ENCODE assay signal across 9 cellular contexts in the genomic region with DNA sequence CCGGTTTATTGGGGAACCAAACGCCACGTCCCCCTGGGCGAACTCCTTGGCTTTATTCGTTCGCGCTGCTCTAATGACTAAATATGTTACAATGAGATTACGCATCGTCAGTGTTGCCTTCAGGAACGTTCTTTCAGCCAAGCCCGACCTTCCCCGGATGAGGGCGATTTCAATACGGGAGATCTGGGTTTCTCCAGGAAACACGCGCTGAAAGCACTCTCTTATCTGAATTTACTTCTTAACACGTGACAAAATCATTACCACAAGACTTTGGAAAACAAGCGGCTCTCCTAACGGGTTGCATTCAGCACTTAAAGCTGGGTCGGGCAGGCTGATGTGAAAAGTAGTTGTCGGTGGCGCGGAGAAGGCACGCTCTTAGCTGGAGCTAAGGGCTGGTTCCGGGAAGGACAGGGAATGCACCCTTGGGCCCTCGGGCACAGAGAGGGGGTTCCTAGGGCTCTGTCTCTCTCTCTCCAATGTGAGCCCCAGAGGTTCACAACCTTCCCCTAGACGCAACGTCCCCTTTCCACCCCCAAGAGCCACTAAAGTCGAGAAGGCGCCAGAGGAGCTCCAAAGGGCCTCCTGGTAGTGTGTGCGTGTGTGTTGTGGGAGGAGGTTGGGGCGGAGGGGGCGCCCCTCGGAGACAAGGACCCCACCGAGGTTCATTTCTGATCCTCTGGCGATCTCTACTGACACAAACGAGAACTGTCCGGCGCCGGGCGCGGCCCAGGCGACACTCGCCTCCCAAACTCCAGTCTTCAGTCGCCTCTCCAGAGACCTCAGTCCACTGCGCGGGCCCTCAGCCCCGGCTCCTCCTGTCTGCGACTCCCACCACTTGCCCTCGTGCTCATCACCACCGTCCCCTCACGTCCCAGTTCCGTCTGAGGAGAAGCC. TPM values are rescaled to one million over a fixed set of nuclear protein-coding genes. Genes with fewer than 3 reads are reported as not detected.
DNase-seq lines count a peak whose midpoint lies in the region; ATAC-seq and TF ChIP-seq lines count a peak whose summit lies in the region.
"Had no signal": no experiment of that assay in that cellular context is flagged by ENCODE, and none has a peak within 500 bp of the region (broad histone marks: within the 10 kb centered on the region; RNA-seq: fewer than 3 reads in every experiment).

No MANE protein-coding gene starts in this region.

- H3K9me3 ChIP-seq in A673 (ENCODE audit: low read depth, low read length, poor library complexity, severe bottlenecking) (no peaks in the 10 kb centered on the region), iPS-18c (ENCODE audit: control insufficient read depth, insufficient read depth, low read length) (peaks cover 5% of the 10 kb centered on the region)

- peaks cover 24% of the 10 kb centered on the region for H3K36me3 ChIP-seq in A673 (ENCODE audit: insufficient read depth, low read length, poor library complexity, severe bottlenecking)

- TF ChIP-seq CTCF in A673 (conservative IDR thresholded peaks at IDR 0.05; ENCODE audit: low read depth, low read length), result peak; percentile 56
- no peak for TF ChIP-seq CTCF in activated B cell treated with CpG ODN at 0.5 μM for 24 hours (IDR thresholded peaks at IDR 0.05)

- peaks cover 5% of the 10 kb centered on the region for H3K4me1 Mint-ChIP-seq in activated B cell treated with CpG ODN at 0.5 μM for 24 hours

- peaks cover 10% of the 10 kb centered on the region for H3K27me3 ChIP-seq in A673 (replicated peaks; ENCODE audit: insufficient read depth, low read depth, low read length, poor library complexity)

- H3K4me3 Mint-ChIP-seq in activated B cell treated with CpG ODN at 0.5 μM for 24 hours, result no peak overlapping the region

- H3K9me3 Mint-ChIP-seq in activated B cell treated with CpG ODN at 0.5 μM for 24 hours, result no peaks in the 10 kb centered on the region

- POLR2A ChIA-PET in A673 (lab: Charles Lee; ENCODE audit: low non-redundant PET) (interaction anchor here (0.6 kb wide), 1 partner anchor 1369 kb away, joined by 3 read pairs; no protein-coding TSS in a partner anchor), activated B cell treated with CpG ODN at 0.5 μM for 24 hours (lab: Charles Lee) (no interaction called here)

- peaks cover 79% of the 10 kb centered on the region for H3K27me3 Mint-ChIP-seq in activated B cell treated with CpG ODN at 0.5 μM for 24 hours

- intact Hi-C loops in A673 (cut with micrococcal nuclease; ENCODE audit: unreplicated experiment) (no loop called here), activated B cell treated with CpG ODN at 0.5 μM for 24 hours (cut with micrococcal nuclease) (no loop called here)

- DNase-seq in A673 (ENCODE audit: low spot score) (peak; percentile 79), ELR (ENCODE audit: low read depth) (peak; percentile 16), activated B cell treated with CpG ODN at 0.5 μM for 24 hours (no peak), NCI-H1048 (lab: John Stamatoyannopoulos, UW) (no peak), T-helper 9 cell (no peak)

- no peaks in the 10 kb centered on the region for H3K36me3 Mint-ChIP-seq in activated B cell treated with CpG ODN at 0.5 μM for 24 hours (ENCODE audit: low read depth)

- peaks cover 15% of the 10 kb centered on the region for H3K4me1 ChIP-seq in A673 (ENCODE audit: insufficient read depth, low read length, poor library complexity, severe bottlenecking)

- H3K27ac ChIP-seq in A673 (ENCODE audit: low read depth, low read length, poor library complexity, severe bottlenecking), result peak overlapping the region; percentile 94

- ATAC-seq in activated B cell treated with CpG ODN at 0.5 μM for 24 hours (ENCODE audit: low read depth) (no peak), HG03097 (IDR thresholded peaks at IDR 0.05; ENCODE audit: low FRiP score, unreplicated experiment) (no peak), HG03354 (IDR thresholded peaks at IDR 0.05; ENCODE audit: poor library complexity, severe bottlenecking, unreplicated experiment) (no peak)

- BruUV-seq in A673 (replicated peaks; lab: Mats Ljungman, UMichigan), result TSS peak; percentile 58

- peak overlapping the region; percentile 41 for H3K27ac Mint-ChIP-seq in activated B cell treated with CpG ODN at 0.5 μM for 24 hours

- CTCF ChIA-PET in A673 (lab: Charles Lee), result interaction anchor here (0.6 to 1.2 kb wide), 6 partner anchors 9 to 684 kb away, joined by 3 to 6 read pairs (median 4); no protein-coding TSS in a partner anchor
- CTCF ChIA-PET in activated B cell treated with CpG ODN at 0.5 μM for 24 hours (lab: Charles Lee), result interaction anchor here (1.4 kb wide), 1 partner anchor 16 kb away, joined by 3 read pairs; no protein-coding TSS in a partner anchor

- H3K4me3 ChIP-seq in A673 (ENCODE audit: low read depth, low read length, poor library complexity, severe bottlenecking), result peak overlapping the region; percentile 84
- H3K4me3 ChIP-seq in iPS-18c (ENCODE audit: insufficient read depth, low read depth, low read length), result peak overlapping the region; percentile 52

RNA-seq across cellular contexts. Expression of a gene that starts 7.1 kb away (rescaled TPM):
- total RNA-seq in A673 (2021) (78.8 and 85.1 TPM in 2 replicates), activated B cell treated with CpG ODN at 0.5 μM for 24 hours (not detected in 2 replicates)
- total RNA-seq: lower leg skin had no signal

Comparison
In these comparisons a context has a peak if more than half of its experiments do, and no peak if none do; other contexts are left out.
1. DNase-seq: peak in A673 (single experiment) and ELR (single experiment); none in activated B cell treated with CpG ODN at 0.5 μM for 24 hours (single experiment), NCI-H1048 (single experiment) and T-helper 9 cell (single experiment).
2. RNA of a gene that starts 7.1 kb away (total RNA-seq): 78.8 to 85.1 TPM in A673; not detected in activated B cell treated with CpG ODN at 0.5 μM for 24 hours; every median in the first group is over 10 times any median in the second.